ENCODE assay signal across 1 cellular context in the genomic region with DNA sequence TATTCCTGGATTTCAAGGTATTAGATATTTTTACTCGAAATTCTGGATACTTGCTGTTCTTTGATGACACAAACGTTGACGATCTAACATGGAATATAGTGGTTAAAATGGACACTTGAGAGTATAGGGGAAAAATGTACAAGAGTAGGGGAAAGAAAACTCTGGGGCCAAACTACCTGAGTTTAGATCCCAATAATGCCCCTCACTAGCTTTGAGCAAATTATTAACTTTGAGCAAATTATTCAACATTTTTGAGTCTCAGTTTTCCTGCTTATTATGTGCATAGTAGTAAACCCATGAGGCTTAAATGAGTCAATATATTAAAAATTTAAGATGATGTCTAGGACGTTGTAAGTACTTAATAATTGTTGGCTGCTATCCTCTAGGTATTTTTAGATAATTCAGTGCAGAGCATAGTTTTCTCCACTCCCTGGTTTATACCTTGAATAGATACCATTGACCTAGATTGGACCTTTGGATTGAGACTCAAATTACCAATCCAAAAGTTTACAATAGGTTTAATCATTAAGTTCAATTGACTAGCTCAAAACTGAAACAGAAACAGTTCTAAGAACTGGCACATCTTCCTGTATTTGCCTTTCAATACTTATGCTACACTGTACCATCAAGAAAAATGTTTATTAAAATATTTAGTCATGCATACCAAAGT.
TF ChIP-seq lines count a peak whose summit lies in the region.

No MANE protein-coding gene starts in this region.

TF ChIP-seq in HepG2, 621 proteins besides CTCF, POLR2A, EP300 and RAD21 (continued from another document):
- TF ChIP-seq, protein P1, sequence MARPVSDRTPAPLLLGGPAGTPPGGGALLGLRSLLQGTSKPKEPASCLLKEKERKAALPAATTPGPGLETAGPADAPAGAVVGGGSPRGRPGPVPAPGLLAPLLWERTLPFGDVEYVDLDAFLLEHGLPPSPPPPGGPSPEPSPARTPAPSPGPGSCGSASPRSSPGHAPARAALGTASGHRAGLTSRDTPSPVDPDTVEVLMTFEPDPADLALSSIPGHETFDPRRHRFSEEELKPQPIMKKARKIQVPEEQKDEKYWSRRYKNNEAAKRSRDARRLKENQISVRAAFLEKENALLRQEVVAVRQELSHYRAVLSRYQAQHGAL (CRISPR knock-in tag; IDR thresholded peaks at IDR 0.05; ENCODE audit: not compliant biosample characterization): no peak
- TF ChIP-seq HNRNPUL1 (IDR thresholded peaks at IDR 0.05; ENCODE audit: low read depth, low read length): peak; percentile 88
- 0 out of 2 replicates have a peak, but pooled peaks have one; percentile 13 for TF ChIP-seq SAP130 (CRISPR knock-in tag; IDR thresholded peaks at IDR 0.05; ENCODE audit: low read depth)
- 0 out of 2 replicates have a peak, but pooled peaks have one; percentile 18 for TF ChIP-seq TARDBP (CRISPR knock-in tag; IDR thresholded peaks at IDR 0.05)
- TF ChIP-seq, protein P2, sequence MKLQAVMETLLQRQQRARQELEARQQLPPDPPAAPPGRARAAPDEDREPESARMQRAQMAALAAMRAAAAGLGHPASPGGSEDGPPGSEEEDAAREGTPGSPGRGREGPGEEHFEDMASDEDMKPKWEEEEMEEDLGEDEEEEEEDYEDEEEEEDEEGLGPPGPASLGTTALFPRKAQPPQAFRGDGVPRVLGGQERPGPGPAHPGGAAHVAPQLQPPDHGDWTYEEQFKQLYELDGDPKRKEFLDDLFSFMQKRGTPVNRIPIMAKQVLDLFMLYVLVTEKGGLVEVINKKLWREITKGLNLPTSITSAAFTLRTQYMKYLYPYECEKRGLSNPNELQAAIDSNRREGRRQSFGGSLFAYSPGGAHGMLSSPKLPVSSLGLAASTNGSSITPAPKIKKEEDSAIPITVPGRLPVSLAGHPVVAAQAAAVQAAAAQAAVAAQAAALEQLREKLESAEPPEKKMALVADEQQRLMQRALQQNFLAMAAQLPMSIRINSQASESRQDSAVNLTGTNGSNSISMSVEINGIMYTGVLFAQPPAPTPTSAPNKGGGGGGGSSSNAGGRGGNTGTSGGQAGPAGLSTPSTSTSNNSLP (IDR thresholded peaks at IDR 0.05; ENCODE audit: low read depth, low read length): peak; percentile 92
- TF ChIP-seq, protein P3, sequence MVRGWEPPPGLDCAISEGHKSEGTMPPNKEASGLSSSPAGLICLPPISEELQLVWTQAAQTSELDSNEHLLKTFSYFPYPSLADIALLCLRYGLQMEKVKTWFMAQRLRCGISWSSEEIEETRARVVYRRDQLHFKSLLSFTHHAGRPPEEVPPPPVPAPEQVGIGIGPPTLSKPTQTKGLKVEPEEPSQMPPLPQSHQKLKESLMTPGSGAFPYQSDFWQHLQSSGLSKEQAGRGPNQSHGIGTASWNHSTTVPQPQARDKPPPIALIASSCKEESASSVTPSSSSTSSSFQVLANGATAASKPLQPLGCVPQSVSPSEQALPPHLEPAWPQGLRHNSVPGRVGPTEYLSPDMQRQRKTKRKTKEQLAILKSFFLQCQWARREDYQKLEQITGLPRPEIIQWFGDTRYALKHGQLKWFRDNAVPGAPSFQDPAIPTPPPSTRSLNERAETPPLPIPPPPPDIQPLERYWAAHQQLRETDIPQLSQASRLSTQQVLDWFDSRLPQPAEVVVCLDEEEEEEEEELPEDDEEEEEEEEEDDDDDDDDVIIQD (CRISPR knock-in tag; IDR thresholded peaks at IDR 0.05; ENCODE audit: low read depth): peak; percentile 37; the same call in 1 of the 2 replicates
- peak; percentile 63 for TF ChIP-seq KDM6A (CRISPR knock-in tag; IDR thresholded peaks at IDR 0.05; ENCODE audit: low read depth)
- peak; percentile 16; the same call in 1 of the 2 replicates for TF ChIP-seq RXRB (CRISPR knock-in tag; IDR thresholded peaks at IDR 0.05; ENCODE audit: borderline replicate concordance)
- peak; percentile 65; the same call in 1 of the 2 replicates for TF ChIP-seq NCOR1 (IDR thresholded peaks at IDR 0.05; ENCODE audit: borderline replicate concordance, low read length)
- no peak for TF ChIP-seq REL (CRISPR knock-in tag; conservative IDR thresholded peaks at IDR 0.05)
- TF ChIP-seq ASH2L (IDR thresholded peaks at IDR 0.05; ENCODE audit: insufficient read length, low read depth, low read length): peak; percentile 77
- peak; percentile 50; the same call in 1 of the 2 replicates for TF ChIP-seq NFIC (IDR thresholded peaks at IDR 0.05; ENCODE audit: low read length)
- TF ChIP-seq SIX1 (CRISPR knock-in tag; IDR thresholded peaks at IDR 0.05; ENCODE audit: borderline replicate concordance): peak; percentile 88
TF ChIP-seq in HepG2: peak in this region for 24.
